Comparison of ENCODE assay signal across 19 cellular contexts in genomic region chr2:233325814-233326213, GRCh38. TPM values are rescaled to one million over a fixed set of nuclear protein-coding genes. Genes with fewer than 3 reads are reported as not detected.
DNase-seq lines count a peak whose midpoint lies in the region; ATAC-seq and TF ChIP-seq lines count a peak whose summit lies in the region.
"Had no signal": no experiment of that assay in that cellular context is flagged by ENCODE, and none has a peak within 500 bp of the region (broad histone marks: within the 10 kb centered on the region; RNA-seq: fewer than 3 reads in every experiment).

No MANE protein-coding gene starts in this region.

- no peaks in the 10 kb centered on the region for H3K9me3 ChIP-seq in SK-N-SH
- no peaks in the 10 kb centered on the region for H3K9me3 ChIP-seq in CD8-positive, alpha-beta T cell (ENCODE audit: low read length)
- no peaks in the 10 kb centered on the region for H3K9me3 ChIP-seq in osteoblast (ENCODE audit: low read depth, low read length)
- no peaks in the 10 kb centered on the region for H3K9me3 ChIP-seq in heart left ventricle
- H3K9me3 ChIP-seq: Caco-2, HAP-1 had no signal

- H3K27me3 Mint-ChIP-seq in CD8-positive, alpha-beta T cell (ENCODE audit: low read depth): no peaks in the 10 kb centered on the region
- peaks cover 9% of the 10 kb centered on the region for H3K27me3 Mint-ChIP-seq in chondrocyte (ENCODE audit: low read depth)
- H3K27me3 Mint-ChIP-seq: CD8-positive, alpha-beta memory T cell had no signal

- TF ChIP-seq CTCF in SK-N-SH (IDR thresholded peaks at IDR 0.05): no peak
- no peak for TF ChIP-seq CTCF in CD8-positive, alpha-beta T cell (IDR thresholded peaks at IDR 0.05)
- no peak for TF ChIP-seq CTCF in chondrocyte (IDR thresholded peaks at IDR 0.05)
- no peak for TF ChIP-seq CTCF in osteoblast (IDR thresholded peaks at IDR 0.05; ENCODE audit: extremely low read depth, low read depth, low read length)
- TF ChIP-seq CTCF in heart left ventricle (IDR thresholded peaks at IDR 0.05): no peak

- no peak overlapping the region for H2AFZ ChIP-seq in SK-N-SH (ENCODE audit: low read depth)
- H2AFZ ChIP-seq in osteoblast (ENCODE audit: low read length): no peak overlapping the region

- H3K36me3 ChIP-seq in SK-N-SH (replicated peaks in 1 of 2; ENCODE audit: control insufficient read depth in 1 of 2, insufficient read depth in 2 of 2, low read length in 1 of 2) (no peaks in the 10 kb centered on the region), osteoblast (ENCODE audit: insufficient read depth, low read length) (no peaks in the 10 kb centered on the region), heart left ventricle (no peaks in the 10 kb centered on the region)
- H3K36me3 ChIP-seq in CD8-positive, alpha-beta T cell (ENCODE audit: insufficient read depth, low read length): no peaks in the 10 kb centered on the region
- H3K36me3 ChIP-seq: HAP-1 had no signal

- H3K4me3 Mint-ChIP-seq in CD8-positive, alpha-beta T cell: no peak overlapping the region
- no peak overlapping the region for H3K4me3 Mint-ChIP-seq in chondrocyte (ENCODE audit: unreplicated experiment)
- H3K4me3 Mint-ChIP-seq: CD14-positive monocyte; CD8-positive, alpha-beta memory T cell; HFFc6 had no signal

- H3K4me3 ChIP-seq in SK-N-SH (ENCODE audit: low read depth in 2 of 2, low read length in 1 of 2) (no peak overlapping the region), osteoblast (ENCODE audit: insufficient read depth, low read length) (no peak overlapping the region), heart left ventricle (no peak overlapping the region)
- H3K4me3 ChIP-seq in CD8-positive, alpha-beta T cell (ENCODE audit: low read depth, low read length): no peak overlapping the region
- H3K4me3 ChIP-seq: HAP-1 had no signal

- TF ChIP-seq EP300 in SK-N-SH (IDR thresholded peaks at IDR 0.05; ENCODE audit: borderline replicate concordance in 1 of 2, low read depth in 1 of 2, low read length in 1 of 2): no peak

- no peak for TF ChIP-seq RAD21 in SK-N-SH (IDR thresholded peaks at IDR 0.05; ENCODE audit: low read length)

- POLR2A ChIA-PET in SK-N-SH (lab: Yijun Ruan, JAX): no interaction called here
- POLR2A ChIA-PET in CD8-positive, alpha-beta T cell (lab: Charles Lee): no interaction called here

- H3F3A ChIP-seq in SK-N-SH (replicated peaks; ENCODE audit: insufficient read depth): no peaks in the 10 kb centered on the region

- no peaks in the 10 kb centered on the region for H3K9me3 Mint-ChIP-seq in CD8-positive, alpha-beta T cell
- H3K9me3 Mint-ChIP-seq in chondrocyte (ENCODE audit: low read depth): no peaks in the 10 kb centered on the region
- H3K9me3 Mint-ChIP-seq: HFFc6 had no signal

- CTCF ChIA-PET in SK-N-SH (lab: Yijun Ruan, JAX): no interaction called here
- CTCF ChIA-PET in CD8-positive, alpha-beta T cell (lab: Charles Lee): no interaction called here

- peaks cover 29% of the 10 kb centered on the region for H3K4me1 Mint-ChIP-seq in CD8-positive, alpha-beta T cell (ENCODE audit: low read depth)
- H3K4me1 Mint-ChIP-seq in chondrocyte (ENCODE audit: low read depth): no peaks in the 10 kb centered on the region

- no peaks in the 10 kb centered on the region for H3K9me2 ChIP-seq in SK-N-SH

- peaks cover 0 to 7% of the 10 kb centered on the region in 2 experiments; a peak in 2 of 4 replicates for H3K4me1 ChIP-seq in SK-N-SH (ENCODE audit: control insufficient read depth in 1 of 2, insufficient read depth in 2 of 2, low read depth in 1 of 2, low read length in 1 of 2)
- peaks cover 24% of the 10 kb centered on the region for H3K4me1 ChIP-seq in CD8-positive, alpha-beta T cell (ENCODE audit: insufficient read depth, low read length)
- no peaks in the 10 kb centered on the region for H3K4me1 ChIP-seq in osteoblast (ENCODE audit: insufficient read depth, low read length)
- peaks cover 0 to 8% (median 0%) of the 10 kb centered on the region in 12 donors for H3K4me1 ChIP-seq in heart left ventricle
- H3K4me1 ChIP-seq: Caco-2, HAP-1 had no signal

- peak overlapping the region; percentile 2 for H3K27ac Mint-ChIP-seq in CD8-positive, alpha-beta T cell
- H3K27ac Mint-ChIP-seq in chondrocyte (ENCODE audit: unreplicated experiment): no peak overlapping the region
- H3K27ac Mint-ChIP-seq: HFFc6 had no signal

- H3K79me2 ChIP-seq in SK-N-SH (ENCODE audit: insufficient read depth) (no peaks in the 10 kb centered on the region), osteoblast (ENCODE audit: insufficient read depth, low read length) (no peaks in the 10 kb centered on the region)

- H3K9ac ChIP-seq in SK-N-SH: no peak overlapping the region

- H3K27me3 ChIP-seq in SK-N-SH (ENCODE audit: insufficient read depth) (no peaks in the 10 kb centered on the region), osteoblast (ENCODE audit: insufficient read depth, low read length) (peaks cover 4% of the 10 kb centered on the region), heart left ventricle (no peaks in the 10 kb centered on the region)
- no peaks in the 10 kb centered on the region for H3K27me3 ChIP-seq in CD8-positive, alpha-beta T cell (ENCODE audit: insufficient read depth, low read length)

- DNase-seq in SK-N-SH (no peak), chondrocyte (ENCODE audit: low spot score) (peak; percentile 47), osteoblast (ENCODE audit: insufficient read length, low spot score, missing footprints) (peak; percentile 5), DMS114 treated with DMSO at 0.1 percent for 48 hours (lab: John Stamatoyannopoulos, UW; ENCODE audit: unreplicated experiment) (no peak), heart left ventricle (no peak)
- DNase-seq in CD8-positive, alpha-beta T cell: no peak
- DNase-seq: 8988T; AML-193; Caco-2; CD8-positive, alpha-beta memory T cell; DMS53; GF-D8; HFFc6 had no signal

- H4K20me1 ChIP-seq in SK-N-SH (ENCODE audit: insufficient read depth): no peaks in the 10 kb centered on the region
- H4K20me1 ChIP-seq in osteoblast (ENCODE audit: insufficient read depth, low read length): no peaks in the 10 kb centered on the region

- no peak for TF ChIP-seq POLR2A in heart left ventricle (IDR thresholded peaks at IDR 0.05)

- intact Hi-C loops in CD8-positive, alpha-beta T cell (cut with DNase I, micrococcal nuclease): no loop called here
- intact Hi-C loops in heart left ventricle (cut with DNase I): no loop called here

- H3K4me2 ChIP-seq in SK-N-SH (no peak overlapping the region), osteoblast (ENCODE audit: insufficient read depth, low read length) (no peak overlapping the region)

- ATAC-seq in SK-N-SH treated with all-trans-retinoic acid at 6 μM for 48 hours (no peak), heart left ventricle (no peak), HG03045 (IDR thresholded peaks at IDR 0.05; ENCODE audit: unreplicated experiment) (no peak)
- ATAC-seq in CD8-positive, alpha-beta T cell: no peak
- ATAC-seq: HepG2 had no signal

- H3K27ac ChIP-seq in SK-N-SH (ENCODE audit: low read depth in 2 of 2, low read length in 1 of 2): no peak overlapping the region
- H3K27ac ChIP-seq in CD8-positive, alpha-beta T cell (ENCODE audit: low read depth, low read length): no peak overlapping the region
- no peak overlapping the region for H3K27ac ChIP-seq in osteoblast (ENCODE audit: low read depth, low read length)
- H3K27ac ChIP-seq in heart left ventricle: no peak overlapping the region

- H3K36me3 Mint-ChIP-seq in CD8-positive, alpha-beta T cell: no peaks in the 10 kb centered on the region
- H3K36me3 Mint-ChIP-seq in chondrocyte (ENCODE audit: low read depth): no peaks in the 10 kb centered on the region

- 76% methylated on average over 10 of the region's 10 CpGs for WGBS in SK-N-SH (ENCODE audit: low lambda C conversion rate)
- WGBS in heart left ventricle, 4 donors: 73 to 77% (median 75%) methylated on average over 8 to 10 of the region's 10 CpGs

TF ChIP-seq in SK-N-SH, 30 proteins besides CTCF, POLR2A, EP300 and RAD21 (continues in another document):
- no peak for TF ChIP-seq TAF1 (IDR thresholded peaks at IDR 0.05; ENCODE audit: borderline replicate concordance, low read depth, low read length)

TF ChIP-seq in SK-N-SH treated with all-trans-retinoic acid at 6 μM for 48 hours, 23 proteins besides CTCF, POLR2A, EP300 and RAD21 (continues in another document):
- TF ChIP-seq CSRNP3 (CRISPR knock-in tag; IDR thresholded peaks at IDR 0.05) (no peak), TCF4 (CRISPR knock-in tag; IDR thresholded peaks at IDR 0.05; ENCODE audit: borderline replicate concordance) (no peak), ARNTL (CRISPR knock-in tag; IDR thresholded peaks at IDR 0.05; ENCODE audit: borderline replicate concordance, low read depth) (no peak), ESRRG (CRISPR knock-in tag; IDR thresholded peaks at IDR 0.05) (no peak), SNAI2 (CRISPR knock-in tag; IDR thresholded peaks at IDR 0.05) (no peak)

RNA-seq across cellular contexts. Expression of gene SAG, which starts 18.2 kb away (rescaled TPM):
- polyA plus RNA-seq in SK-N-SH (2012; rRNA removed): not detected in 2 replicates
- 0.09 TPM in 1 of 2 replicates, not detected in the other for polyA plus RNA-seq in SK-N-SH (2012; cell fraction: cytosol; rRNA removed)
- polyA plus RNA-seq in SK-N-SH (2012; cell fraction: nucleus; rRNA removed): not detected in 2 replicates
- under 1 TPM; 0.05 to 0.19 TPM for total RNA-seq in CD8-positive, alpha-beta T cell
- not detected in 3 replicates for total RNA-seq in chondrocyte
- not detected in 2 replicates for total RNA-seq in osteoblast
- 1 to 10 TPM in 1 of 9 donors, not detected in 8; 1.4 TPM for total RNA-seq in heart left ventricle
- polyA plus RNA-seq in heart left ventricle: not detected
- total RNA-seq: Caco-2; CD8-positive, alpha-beta memory T cell; H1; HepG2; HFFc6 had no signal
- polyA plus RNA-seq: CD8-positive, alpha-beta memory T cell; H1; HepG2 had no signal

RNA-seq across cellular contexts. Expression of gene DGKD, which starts 28.5 kb away (rescaled TPM):
- polyA plus RNA-seq in SK-N-SH (2012; rRNA removed) (17.7 and 21.7 TPM in 2 replicates), heart left ventricle (10 to 100 TPM; 51.2 to 88.6 TPM)
- polyA plus RNA-seq in SK-N-SH (2012; cell fraction: cytosol; rRNA removed): 8.0 and 10.4 TPM in 2 replicates
- polyA plus RNA-seq in SK-N-SH (2012; cell fraction: nucleus; rRNA removed): 75.5 and 81.2 TPM in 2 replicates
- total RNA-seq in CD8-positive, alpha-beta T cell: 100 to 1,000 TPM; 209 to 244 TPM
- total RNA-seq in chondrocyte (56.9 to 67.1 TPM (median 66.3 TPM) in 3 replicates), osteoblast (6.5 TPM in 2 replicates), heart left ventricle (10 to 100 TPM; 15.5 to 67.3 (median 42.8) TPM)

Comparison
In these comparisons a context has a peak if more than half of its experiments do, and no peak if none do; other contexts are left out.
1. DNase-seq: peak in chondrocyte (single experiment) and osteoblast (single experiment); none in SK-N-SH (single experiment), CD8-positive, alpha-beta T cell (0 of 7), DMS114 treated with DMSO at 0.1 percent for 48 hours (single experiment) and heart left ventricle (0 of 5).